In genomic region chr21:29033871-29034270, GRCh38 we compare ENCODE assay signal across 15 cellular contexts.
"Had no signal": no experiment of that assay in that cellular context is flagged by ENCODE, and none has a peak within 500 bp of the region (broad histone marks: within the 10 kb centered on the region; RNA-seq: fewer than 3 reads in every experiment).

No MANE protein-coding gene starts in this region.

- H3K4me1 ChIP-seq: pancreas, upper lobe of right lung had no signal

- H3K27me3 ChIP-seq: pancreas, upper lobe of right lung had no signal

- ATAC-seq: activated naive CD4-positive, alpha-beta T cell treated with anti-CD3 and anti-CD28 coated beads, Interleukin-2, amount 50 U/mL, for 72 hours; pancreas; upper lobe of right lung had no signal

- H3K4me3 Mint-ChIP-seq: immature natural killer cell had no signal

- H3K4me3 ChIP-seq: lung, mucosa of descending colon, pancreas, skin epidermis, upper lobe of right lung had no signal

- FAIRE-seq: pancreas had no signal

- H3K9me3 Mint-ChIP-seq: activated naive CD4-positive, alpha-beta T cell treated with anti-CD3 and anti-CD28 coated beads, Interleukin-2, amount 50 U/mL, for 72 hours; immature natural killer cell had no signal

- H3K9me3 ChIP-seq: mucosa of descending colon, pancreas, upper lobe of right lung had no signal

- H3K27ac ChIP-seq: pancreas, upper lobe of right lung had no signal

- DNase-seq: activated CD4-positive, alpha-beta T cell treated with anti-CD3 and anti-CD28 coated beads, Interleukin-2, amount 50 U/mL, for 48 hours; anterior cingulate cortex; cerebellar nuclear complex; glutamatergic neuron; immature natural killer cell; mucosa of descending colon; pancreas; SHP77 treated with DMSO at 0.1 percent for 48 hours; stimulated activated CD4-positive, alpha-beta T cell treated with anti-CD3 and anti-CD28 coated beads, Interleukin-4, amount 100 ng/mL, for 4 hours; substantia nigra; T-helper 2 cell; upper lobe of right lung had no signal

- H3K27ac Mint-ChIP-seq: immature natural killer cell had no signal
